In genomic region chr9:2163231-2163885, GRCh38 we compare ENCODE assay signal across 15 cellular contexts.
DNase-seq lines count a peak whose midpoint lies in the region; ATAC-seq, FAIRE-seq and TF ChIP-seq lines count a peak whose summit lies in the region.
"Had no signal": no experiment of that assay in that cellular context is flagged by ENCODE, and none has a peak within 500 bp of the region (broad histone marks: within the 10 kb centered on the region; RNA-seq: fewer than 3 reads in every experiment).

No MANE protein-coding gene starts in this region.

- no peak for TF ChIP-seq CTCF in bronchial epithelial cell (IDR thresholded peaks at IDR 0.05; ENCODE audit: insufficient read depth, low read length, severe bottlenecking)

- no peak overlapping the region for H3K4me3 ChIP-seq in bronchial epithelial cell (ENCODE audit: low read depth, low read length)
- H3K4me3 ChIP-seq: HAP-1 had no signal

- peak; percentile 16 for DNase-seq in Caki2 (ENCODE audit: low read depth)
- DNase-seq in bronchial epithelial cell (ENCODE audit: low read depth): peak; percentile 58
- peak; percentile 68 for DNase-seq in glomerular visceral epithelial cell (ENCODE audit: extremely low spot score)
- DNase-seq in HT-29 (ENCODE audit: low spot score): no peak
- DNase-seq in Right ventricle myocardium inferior (ENCODE audit: missing footprints): no peak
- DNase-seq in NOMO-1 treated with DMSO at 0.1 percent for 48 hours (lab: John Stamatoyannopoulos, UW; ENCODE audit: unreplicated experiment): no peak
- DNase-seq: GDM1, KBM-7, NCI-H1417 treated with DMSO at 0.1 percent for 48 hours, NCI-H1930, NCI-H526 treated with DMSO at 0.1 percent for 48 hours, OCI-M1, RPMI8226 had no signal

- H3K36me3 ChIP-seq in bronchial epithelial cell (ENCODE audit: control insufficient read depth, insufficient read depth, low read length): peaks cover 3% of the 10 kb centered on the region

- intact Hi-C loops in Right ventricle myocardium inferior (cut with DNase I): no loop called here

- in situ Hi-C loops in Caki2 (cut with HindIII; ENCODE audit: low pct_unique_long_range_greater_than_20kb, low sequenced_read_pairs): no loop called here

- ATAC-seq in Right ventricle myocardium inferior (no peak), HG02852 (IDR thresholded peaks at IDR 0.05; ENCODE audit: unreplicated experiment) (no peak)

- FAIRE-seq in bronchial epithelial cell (lab: Jason Lieb, UNC): no peak

- no peaks in the 10 kb centered on the region for H3K27me3 ChIP-seq in bronchial epithelial cell (ENCODE audit: control insufficient read depth, insufficient read depth, low read length)

Comparison
In these comparisons a context has a peak if more than half of its experiments do, and no peak if none do; other contexts are left out.
1. DNase-seq: peak in Caki2 (single experiment), bronchial epithelial cell (single experiment) and glomerular visceral epithelial cell (single experiment); none in HT-29 (single experiment), Right ventricle myocardium inferior (single experiment) and NOMO-1 treated with DMSO at 0.1 percent for 48 hours (single experiment).